ENCODE assay signal across 8 cellular contexts in genomic region chr2:27072950-27073349, GRCh38. TPM values are rescaled to one million over a fixed set of nuclear protein-coding genes. Genes with fewer than 3 reads are reported as not detected.
DNase-seq lines count a peak whose midpoint lies in the region; ATAC-seq and TF ChIP-seq lines count a peak whose summit lies in the region.

No MANE protein-coding gene starts in this region.

- H3K4me1 Mint-ChIP-seq in Caco-2 (ENCODE audit: low read depth, unreplicated experiment) (peaks cover 9% of the 10 kb centered on the region), WTC11 (peaks cover 13% of the 10 kb centered on the region)

- H3K4me3 Mint-ChIP-seq in Caco-2 (ENCODE audit: unreplicated experiment): peak overlapping the region; percentile 95
- peak overlapping the region; percentile 94 for H3K4me3 Mint-ChIP-seq in WTC11

- H3K27me3 ChIP-seq in Caco-2 (replicated peaks; ENCODE audit: control insufficient read depth, insufficient read depth, low read length) (no peaks in the 10 kb centered on the region), psoas muscle (ENCODE audit: insufficient read depth in 3 of 3, low read length in 2 of 3) (no peaks in the 10 kb centered on the region)

- no peak for DNase-seq in Caco-2
- no peak for DNase-seq in WTC11 (ENCODE audit: low spot score)
- DNase-seq in fibroblast of peridontal ligament (ENCODE audit: extremely low read depth): peak; percentile 33
- no peak for DNase-seq in psoas muscle
- DNase-seq in G401 (ENCODE audit: low spot score): no peak
- DNase-seq in SHP77 (lab: John Stamatoyannopoulos, UW): no peak

- peaks cover 18% of the 10 kb centered on the region for H3K27me3 Mint-ChIP-seq in Caco-2 (ENCODE audit: insufficient read depth, unreplicated experiment)
- H3K27me3 Mint-ChIP-seq in WTC11 (ENCODE audit: low read depth): peaks cover 11% of the 10 kb centered on the region

- H3K4me1 ChIP-seq in Caco-2: no peaks in the 10 kb centered on the region
- peaks cover 16% of the 10 kb centered on the region for H3K4me1 ChIP-seq in psoas muscle

- TF ChIP-seq CTCF in Caco-2 (IDR thresholded peaks at IDR 0.05; ENCODE audit: insufficient read depth in 1 of 2, low read depth in 1 of 2, low read length in 1 of 2, severe bottlenecking in 1 of 2, unreplicated experiment in 1 of 2) (no peak), WTC11 (IDR thresholded peaks at IDR 0.05) (no peak), psoas muscle (IDR thresholded peaks at IDR 0.05) (no peak)

- WGBS in psoas muscle, 3 donors: 82 to 91% (median 89%) methylated on average over 4 of the region's 4 CpGs

- H3K4me3 ChIP-seq in Caco-2 (ENCODE audit: low read depth, low read length): no peak overlapping the region
- H3K4me3 ChIP-seq in psoas muscle: no peak overlapping the region

- H3K36me3 Mint-ChIP-seq in Caco-2 (ENCODE audit: insufficient read depth, unreplicated experiment) (peaks cover 31% of the 10 kb centered on the region), WTC11 (peaks cover 21% of the 10 kb centered on the region)

- H3K36me3 ChIP-seq in Caco-2 (ENCODE audit: control insufficient read depth, insufficient read depth, low read length) (no peaks in the 10 kb centered on the region), psoas muscle (ENCODE audit: insufficient read depth in 1 of 2, low read depth in 1 of 2) (peaks cover 6 to 23% of the 10 kb centered on the region in 2 donors)

- in situ Hi-C loops in G401 (cut with HindIII; ENCODE audit: low sequenced_read_pairs): no loop called here

- H3K9me3 Mint-ChIP-seq in Caco-2 (ENCODE audit: unreplicated experiment): no peaks in the 10 kb centered on the region
- H3K9me3 Mint-ChIP-seq in WTC11: no peaks in the 10 kb centered on the region

- no TSS peak for BruUV-seq in Caco-2 (replicated peaks; lab: Mats Ljungman, UMichigan)

- CTCF ChIA-PET in Caco-2 (lab: Charles Lee) (interaction anchor here (0.7 to 2.4 kb wide), 2 partner anchors 9 to 53 kb away, joined by 5 to 19 read pairs; no protein-coding TSS in a partner anchor), WTC11 (lab: Charles Lee) (interaction anchor here (0.6 to 4.5 kb wide), 9 partner anchors 8 to 207 kb away, joined by 3 to 50 read pairs (median 11); partner anchors contain the start of genes AGBL5, KHK and PREB)

- peak overlapping the region; percentile 88 for H3K27ac ChIP-seq in psoas muscle

- POLR2A ChIA-PET in Caco-2 (lab: Charles Lee) (no interaction called here), WTC11 (lab: Charles Lee) (interaction anchor here (1.2 to 3.2 kb wide), 5 partner anchors 8 to 140 kb away, joined by 4 to 27 read pairs (median 9); partner anchors contain the start of genes AGBL5, KHK and SLC5A6)

- ATAC-seq in WTC11 (no peak), psoas muscle (no peak), HG03565 (IDR thresholded peaks at IDR 0.05; ENCODE audit: unreplicated experiment) (no peak), HG02610 (IDR thresholded peaks at IDR 0.05; ENCODE audit: unreplicated experiment) (no peak)

- no peak overlapping the region for H3K27ac Mint-ChIP-seq in Caco-2 (ENCODE audit: unreplicated experiment)
- no peak overlapping the region for H3K27ac Mint-ChIP-seq in WTC11

- intact Hi-C loops in Caco-2 (cut with micrococcal nuclease; ENCODE audit: unreplicated experiment): no loop called here
- intact Hi-C loops in psoas muscle (cut with DNase I): no loop called here

- H3K9me3 ChIP-seq in Caco-2: no peaks in the 10 kb centered on the region
- no peaks in the 10 kb centered on the region for H3K9me3 ChIP-seq in psoas muscle

TF ChIP-seq in WTC11, 78 proteins besides CTCF, POLR2A, EP300 and RAD21:
- TF ChIP-seq ETV6 (CRISPR knock-in tag; IDR thresholded peaks at IDR 0.05): no peak
- TF ChIP-seq SMAD4 (CRISPR knock-in tag; IDR thresholded peaks at IDR 0.05): no peak
- TF ChIP-seq NFATC4 (CRISPR knock-in tag; IDR thresholded peaks at IDR 0.05): no peak
- TF ChIP-seq NR1H2 (CRISPR knock-in tag; IDR thresholded peaks at IDR 0.05): no peak
- no peak for TF ChIP-seq NFYB (CRISPR knock-in tag; conservative IDR thresholded peaks at IDR 0.05; ENCODE audit: low read depth)
- no peak for TF ChIP-seq RELA (CRISPR knock-in tag; IDR thresholded peaks at IDR 0.05; ENCODE audit: borderline replicate concordance)
- TF ChIP-seq ZMAT4 (CRISPR knock-in tag; IDR thresholded peaks at IDR 0.05): no peak
- no peak for TF ChIP-seq ZNF425 (CRISPR knock-in tag; conservative IDR thresholded peaks at IDR 0.05)
- no peak for TF ChIP-seq ZNF232 (CRISPR knock-in tag; IDR thresholded peaks at IDR 0.05)
- TF ChIP-seq MYBL2 (CRISPR knock-in tag; IDR thresholded peaks at IDR 0.05): no peak
- no peak for TF ChIP-seq NFE2L1 (CRISPR knock-in tag; IDR thresholded peaks at IDR 0.05)
- no peak for TF ChIP-seq NR2C2 (CRISPR knock-in tag; IDR thresholded peaks at IDR 0.05)

RNA-seq across cellular contexts. Expression of gene OST4, which starts 1.5 kb away (rescaled TPM):
- total RNA-seq in Caco-2 (2022) (237 and 249 TPM in 2 replicates), WTC11 (2021) (210 to 239 TPM (median 226 TPM) in 3 replicates), psoas muscle (100 to 1,000 TPM; 186 to 304 (median 236) TPM)
- 100 to 1,000 TPM; 259 to 396 (median 306) TPM for polyA plus RNA-seq in psoas muscle
- total RNA-seq in G401 (2014; rRNA removed; shearing (Covaris generic)): 339 and 392 TPM in 2 replicates

RNA-seq across cellular contexts. Expression of gene EMILIN1, which starts 5.5 kb away (rescaled TPM):
- total RNA-seq in Caco-2 (2022): 0.30 and 0.43 TPM in 2 replicates
- 3.0 to 4.0 TPM (median 3.5 TPM) in 3 replicates for total RNA-seq in WTC11 (2021)
- total RNA-seq in psoas muscle: 10 to 100 TPM in 1 of 4 donors, 1 to 10 TPM in 3; 6.1 to 14.3 (median 7.9) TPM
- polyA plus RNA-seq in psoas muscle: 1 to 10 TPM; 4.9 to 7.3 (median 4.9) TPM
- 2.3 and 3.9 TPM in 2 replicates for total RNA-seq in G401 (2014; rRNA removed; shearing (Covaris generic))

RNA-seq across cellular contexts. Expression of gene KHK, which starts 13.6 kb away (rescaled TPM):
- total RNA-seq in Caco-2 (2022): 7.9 and 9.3 TPM in 2 replicates
- total RNA-seq in WTC11 (2021): 15.5 to 17.4 TPM (median 17.4 TPM) in 3 replicates
- total RNA-seq in psoas muscle: 1 to 10 TPM; 1.5 to 4.5 (median 2.4) TPM
- polyA plus RNA-seq in psoas muscle: 1 to 10 TPM; 1.8 to 5.8 (median 2.9) TPM
- 2.4 and 7.3 TPM in 2 replicates for total RNA-seq in G401 (2014; rRNA removed; shearing (Covaris generic))

RNA-seq across cellular contexts. Expression of gene AGBL5, which starts 21.5 kb away (rescaled TPM):
- total RNA-seq in Caco-2 (2022) (31.4 and 34.1 TPM in 2 replicates), WTC11 (2021) (43.0 to 57.1 TPM (median 55.6 TPM) in 3 replicates), psoas muscle (1 to 10 TPM; 5.5 to 8.6 (median 7.6) TPM)
- polyA plus RNA-seq in psoas muscle: 1 to 10 TPM; 3.6 to 5.3 (median 5.0) TPM
- 59.4 and 68.2 TPM in 2 replicates for total RNA-seq in G401 (2014; rRNA removed; shearing (Covaris generic))

RNA-seq across cellular contexts. Expression of gene TMEM214, which starts 40.2 kb away (rescaled TPM):
- 85.0 and 85.4 TPM in 2 replicates for total RNA-seq in Caco-2 (2022)
- 46.4 to 57.1 TPM (median 48.9 TPM) in 3 replicates for total RNA-seq in WTC11 (2021)
- 10 to 100 TPM; 32.3 to 50.4 (median 41.5) TPM for total RNA-seq in psoas muscle
- 10 to 100 TPM; 29.4 to 43.2 (median 35.8) TPM for polyA plus RNA-seq in psoas muscle
- 34.7 and 37.0 TPM in 2 replicates for total RNA-seq in G401 (2014; rRNA removed; shearing (Covaris generic))
